ENCODE assay signal across 1 cellular context in the genomic region with DNA sequence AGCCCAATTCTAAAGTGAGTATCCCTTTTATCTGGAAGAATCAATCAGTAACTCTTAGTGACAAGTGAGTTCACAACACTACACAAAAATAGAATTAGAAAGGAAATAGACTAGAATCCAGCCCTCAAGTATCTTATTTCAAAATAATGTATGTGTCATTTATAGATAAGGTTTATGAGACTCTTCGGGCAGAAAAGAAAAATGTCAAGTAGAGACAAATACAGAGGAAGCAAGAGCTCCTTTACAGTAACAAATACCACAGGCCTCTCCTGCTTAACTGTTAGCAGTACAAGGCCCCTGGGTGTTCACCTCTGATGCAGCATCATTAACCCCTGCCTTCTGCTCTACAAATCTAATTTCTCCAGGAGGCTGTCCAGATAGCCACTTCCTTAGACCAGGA.
TF ChIP-seq lines count a peak whose summit lies in the region.

No MANE protein-coding gene starts in this region.

TF ChIP-seq in HEK293, 187 proteins besides CTCF, POLR2A, EP300 and RAD21 (continued from another document):
- TF ChIP-seq, protein P1, sequence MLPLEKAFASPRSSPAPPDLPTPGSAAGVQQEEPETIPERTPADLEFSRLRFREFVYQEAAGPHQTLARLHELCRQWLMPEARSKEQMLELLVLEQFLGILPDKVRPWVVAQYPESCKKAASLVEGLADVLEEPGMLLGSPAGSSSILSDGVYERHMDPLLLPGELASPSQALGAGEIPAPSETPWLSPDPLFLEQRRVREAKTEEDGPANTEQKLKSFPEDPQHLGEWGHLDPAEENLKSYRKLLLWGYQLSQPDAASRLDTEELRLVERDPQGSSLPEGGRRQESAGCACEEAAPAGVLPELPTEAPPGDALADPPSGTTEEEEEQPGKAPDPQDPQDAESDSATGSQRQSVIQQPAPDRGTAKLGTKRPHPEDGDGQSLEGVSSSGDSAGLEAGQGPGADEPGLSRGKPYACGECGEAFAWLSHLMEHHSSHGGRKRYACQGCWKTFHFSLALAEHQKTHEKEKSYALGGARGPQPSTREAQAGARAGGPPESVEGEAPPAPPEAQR (tag by site-specific recombination; IDR thresholded peaks at IDR 0.05), result no peak
- TF ChIP-seq ZNF596 (tag by site-specific recombination; IDR thresholded peaks at IDR 0.05), result 0 out of 2 replicates have a peak, but pooled peaks have one; percentile 12
- TF ChIP-seq ZNF221 (tag by site-specific recombination; IDR thresholded peaks at IDR 0.05; ENCODE audit: borderline replicate concordance), result no peak
- TF ChIP-seq ZNF175 (tag by site-specific recombination; IDR thresholded peaks at IDR 0.05), result no peak
- no peak for TF ChIP-seq ZNF426 (tag by site-specific recombination; IDR thresholded peaks at IDR 0.05)
- 0 out of 2 replicates have a peak, but pooled peaks have one; percentile 48 for TF ChIP-seq ZSCAN30 (tag by site-specific recombination; IDR thresholded peaks at IDR 0.05)
- TF ChIP-seq, protein P2, sequence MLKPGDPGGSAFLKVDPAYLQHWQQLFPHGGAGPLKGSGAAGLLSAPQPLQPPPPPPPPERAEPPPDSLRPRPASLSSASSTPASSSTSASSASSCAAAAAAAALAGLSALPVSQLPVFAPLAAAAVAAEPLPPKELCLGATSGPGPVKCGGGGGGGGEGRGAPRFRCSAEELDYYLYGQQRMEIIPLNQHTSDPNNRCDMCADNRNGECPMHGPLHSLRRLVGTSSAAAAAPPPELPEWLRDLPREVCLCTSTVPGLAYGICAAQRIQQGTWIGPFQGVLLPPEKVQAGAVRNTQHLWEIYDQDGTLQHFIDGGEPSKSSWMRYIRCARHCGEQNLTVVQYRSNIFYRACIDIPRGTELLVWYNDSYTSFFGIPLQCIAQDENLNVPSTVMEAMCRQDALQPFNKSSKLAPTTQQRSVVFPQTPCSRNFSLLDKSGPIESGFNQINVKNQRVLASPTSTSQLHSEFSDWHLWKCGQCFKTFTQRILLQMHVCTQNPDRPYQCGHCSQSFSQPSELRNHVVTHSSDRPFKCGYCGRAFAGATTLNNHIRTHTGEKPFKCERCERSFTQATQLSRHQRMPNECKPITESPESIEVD (tag by site-specific recombination; IDR thresholded peaks at IDR 0.05), result peak; percentile 80
TF ChIP-seq in HEK293: peak in this region for 7.
